ENCODE assay signal across 8 cellular contexts in genomic region chr1:32221980-32222751, GRCh38. TPM values are rescaled to one million over a fixed set of nuclear protein-coding genes. Genes with fewer than 3 reads are reported as not detected.
DNase-seq lines count a peak whose midpoint lies in the region; ATAC-seq and TF ChIP-seq lines count a peak whose summit lies in the region.

TSS of gene EIF3I (plus strand) at chr1:32222407. CDS start at chr1:32222442, 35 bp downstream.
TSS of gene TMEM234 (minus strand) at chr1:32222353. CDS start at chr1:32222322, 31 bp downstream.

- DNase-seq in BE2C (peak; percentile 84), NCI-H748 (lab: John Stamatoyannopoulos, UW; ENCODE audit: unreplicated experiment) (peak; percentile 93), dermis blood vessel endothelial cell (peak; percentile 94), left lobe of liver (ENCODE audit: low spot score) (peak; percentile 91)
- peak; percentile 88 to 89 for DNase-seq in activated CD4-positive, alpha-beta T cell treated with anti-CD3 and anti-CD28 coated beads, Interleukin-2, amount 50 U/mL, for 4 hours
- peak; percentile 90 for DNase-seq in stimulated activated CD4-positive, alpha-beta T cell treated with anti-CD3 and anti-CD28 coated beads, Interleukin-2, amount 100 ng/mL, for 4 hours (ENCODE audit: low read depth)

- no peaks in the 10 kb centered on the region for H3K27me3 ChIP-seq in BE2C

- H3K4me3 ChIP-seq in BE2C (ENCODE audit: low read depth, low read length), result peak within 1 kb of the TSS; percentile 88

- H3K4me1 ChIP-seq in BE2C, result no peaks in the 10 kb centered on the region

- TF ChIP-seq CTCF in BE2C (IDR thresholded peaks at IDR 0.05; ENCODE audit: low read depth, low read length), result no peak

- peaks cover 10% of the 10 kb centered on the region for H3K36me3 ChIP-seq in BE2C

- ATAC-seq in GM19324 (IDR thresholded peaks at IDR 0.05; ENCODE audit: low FRiP score, unreplicated experiment), result peak; percentile 89
- peak; percentile 84 for ATAC-seq in HG03469 (IDR thresholded peaks at IDR 0.05; ENCODE audit: unreplicated experiment)
- peak; percentile 96 for ATAC-seq in left lobe of liver

- H3K9me3 ChIP-seq in BE2C, result no peaks in the 10 kb centered on the region

RNA-seq across cellular contexts. Expression of gene EIF3I, which starts in this region (rescaled TPM):
- 402 TPM for polyA plus RNA-seq in BE2C (2012; ENCODE audit: insufficient read depth, insufficient read length, low read depth)
- total RNA-seq in dermis blood vessel endothelial cell, result 339 and 353 TPM in 2 replicates
- 69.2 TPM for total RNA-seq in left lobe of liver

RNA-seq across cellular contexts. Expression of gene TMEM234, which starts in this region (rescaled TPM):
- polyA plus RNA-seq in BE2C (2012; ENCODE audit: insufficient read depth, insufficient read length, low read depth), result 9.9 TPM
- total RNA-seq in dermis blood vessel endothelial cell (9.2 and 12.3 TPM in 2 replicates), left lobe of liver (4.8 TPM)

Comparison
In these comparisons a context has a peak if more than half of its experiments do, and no peak if none do; other contexts are left out.
1. Peak in every context shown above with its lines: DNase-seq, ATAC-seq and H3K4me3 ChIP-seq.